In the genomic region with DNA sequence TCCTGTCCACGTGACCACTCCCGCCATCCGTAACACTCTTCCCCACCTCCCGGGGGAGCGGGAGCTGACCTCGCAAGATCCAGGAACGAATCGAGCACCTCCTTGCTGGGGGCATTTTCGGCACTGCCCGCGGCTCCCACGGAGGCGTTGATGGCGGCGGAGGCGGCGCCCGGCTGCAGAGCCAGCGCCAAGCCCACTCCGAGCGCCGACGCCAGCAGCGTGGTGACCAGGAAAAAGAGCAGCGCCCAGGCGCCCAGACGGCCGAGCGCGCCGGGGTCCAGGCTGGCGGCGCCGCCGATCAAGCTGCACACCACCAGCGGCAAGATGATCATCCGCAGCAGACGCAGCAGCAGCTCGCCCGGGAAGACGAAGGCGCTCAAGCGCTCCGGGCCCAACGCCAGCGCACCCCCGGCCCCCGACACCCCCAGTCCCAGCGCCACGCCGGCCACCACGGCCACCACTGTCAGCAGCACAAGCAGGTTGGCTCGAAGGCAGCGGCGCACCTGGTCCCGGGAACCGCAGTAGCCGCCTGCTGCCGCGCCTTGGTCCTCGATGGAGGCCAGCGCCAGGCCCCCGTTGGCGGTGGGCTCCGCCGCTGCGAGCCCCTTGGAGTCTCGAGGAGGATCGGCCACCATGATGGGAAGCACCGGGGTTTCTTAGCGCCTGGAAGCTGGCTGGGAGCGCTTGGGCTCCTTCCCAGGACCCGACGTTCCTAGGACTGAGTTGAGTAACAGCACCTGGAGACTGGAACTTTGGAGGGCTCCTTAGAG, we compare ENCODE assay signal across 8 cellular contexts. TPM values are rescaled to one million over a fixed set of nuclear protein-coding genes. Genes with fewer than 3 reads are reported as not detected.
A peak's percentile ranks its signal among the peaks of the same experiment; 100 is the strongest.
DNase-seq lines count a peak whose midpoint lies in the region; ATAC-seq, FAIRE-seq and TF ChIP-seq lines count a peak whose summit lies in the region.

No MANE protein-coding gene starts in this region.

- peak overlapping the region; percentile 88 to 95 (median 94) for H3K27ac Mint-ChIP-seq in CD14-positive monocyte

- peaks cover 20% of the 10 kb centered on the region for H3K36me3 ChIP-seq in brain microvascular endothelial cell (replicated peaks)

- in situ Hi-C loops in brain microvascular endothelial cell (cut with HindIII; ENCODE audit: low pct_ligation_motif_present, low sequenced_read_pairs), result no loop called here

- H3K4me1 Mint-ChIP-seq in CD14-positive monocyte, result peaks cover 46% of the 10 kb centered on the region

- peak overlapping the region; percentile 84 for H3K4me3 ChIP-seq in brain microvascular endothelial cell (ENCODE audit: low read depth, low read length)

- peak overlapping the region; percentile 95 to 97 for H3K4me3 Mint-ChIP-seq in CD14-positive monocyte

- H3K27me3 ChIP-seq in brain microvascular endothelial cell (replicated peaks), result no peaks in the 10 kb centered on the region

- peak overlapping the region; percentile 88 for H3K27ac ChIP-seq in brain microvascular endothelial cell

- no peak for FAIRE-seq in HTR-8/SVneo (lab: Jason Lieb, UNC)

- H3K36me3 Mint-ChIP-seq in CD14-positive monocyte, result peaks cover 15 to 22% of the 10 kb centered on the region in 2 donors

- intact Hi-C loops in CD14-positive monocyte (cut with micrococcal nuclease), result loop anchor here (2.0 to 5.0 kb wide), 3 partner anchors 37 to 325 kb away; partner anchors contain the start of genes AP2S1 (in 1 of the 2) and ZC3H4 (in 1 of the 2)

- DNase-seq in CD14-positive monocyte (ENCODE audit: low spot score) (no peak), HTR-8/SVneo (ENCODE audit: insufficient read length, low spot score) (peak; percentile 44), T follicular helper cell (ENCODE audit: low read depth) (peak; percentile 10), brain microvascular endothelial cell (peak; percentile 24), iris pigment epithelial cell (ENCODE audit: low read depth) (peak; percentile 61)
- DNase-seq in stimulated activated CD4-positive, alpha-beta T cell treated with anti-CD3 and anti-CD28 coated beads, Interleukin-12 subunit alpha, Interleukin-12 subunit beta, amount 100 ng/mL, for 24 hours (ENCODE audit: low read depth in 2 of 2), result peak; percentile 5 to 26

- no peaks in the 10 kb centered on the region for H3K9me3 Mint-ChIP-seq in CD14-positive monocyte

- H3K27me3 Mint-ChIP-seq in CD14-positive monocyte (ENCODE audit: low read depth in 3 of 3), result peaks cover 0 to 2% (median 0%) of the 10 kb centered on the region in 3 donors

- ATAC-seq in GM21515 (IDR thresholded peaks at IDR 0.05; ENCODE audit: unreplicated experiment), result no peak
- ATAC-seq in GM18517 (IDR thresholded peaks at IDR 0.05; ENCODE audit: unreplicated experiment), result no peak

- no peak for TF ChIP-seq CTCF in CD14-positive monocyte (IDR thresholded peaks at IDR 0.05)
- TF ChIP-seq CTCF in brain microvascular endothelial cell (IDR thresholded peaks at IDR 0.05; ENCODE audit: low read depth, low read length, missing control alignments), result no peak

RNA-seq across cellular contexts. Expression of gene SLC1A5, which starts 0.9 kb away (rescaled TPM):
- 10 to 100 TPM; 57.3 to 64.9 TPM for polyA plus RNA-seq in CD14-positive monocyte

RNA-seq across cellular contexts. Expression of gene STRN4, which starts 41.3 kb away (rescaled TPM):
- 10 to 100 TPM; 37.5 to 48.0 TPM for polyA plus RNA-seq in CD14-positive monocyte

RNA-seq across cellular contexts. Expression of gene FKRP, which starts 41.7 kb away (rescaled TPM):
- polyA plus RNA-seq in CD14-positive monocyte, result 1 to 10 TPM; 2.1 to 2.7 TPM
